ENCODE assay signal across 27 cellular contexts in the genomic region with DNA sequence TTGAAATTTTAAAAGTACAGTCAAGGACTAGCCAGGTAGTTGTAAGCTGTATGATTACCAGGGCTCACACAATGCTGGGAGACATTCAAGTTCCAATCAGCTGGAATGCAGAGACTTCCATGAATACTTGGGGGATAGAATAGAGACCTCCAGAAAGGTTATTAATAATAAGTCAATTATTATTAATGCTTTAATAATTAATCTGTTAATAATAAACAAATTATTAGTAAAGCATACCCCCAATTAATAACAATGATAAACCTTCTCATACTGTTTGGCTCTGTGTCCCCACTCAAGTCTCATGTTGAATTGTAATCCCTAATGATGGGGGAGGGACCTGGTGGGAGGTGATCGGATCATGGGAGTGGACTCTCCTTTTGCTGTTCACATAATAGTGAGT. TPM values are rescaled to one million over a fixed set of nuclear protein-coding genes. Genes with fewer than 3 reads are reported as not detected.
"Had no signal": no experiment of that assay in that cellular context is flagged by ENCODE, and none has a peak within 500 bp of the region (broad histone marks: within the 10 kb centered on the region; RNA-seq: fewer than 3 reads in every experiment).

No MANE protein-coding gene starts in this region.

- H3K4me1 ChIP-seq: esophagus squamous epithelium, gastrocnemius medialis, lower lobe of right lung had no signal

- ATAC-seq: effector memory CD8-positive, alpha-beta T cell; esophagus mucosa; gastrocnemius medialis; heart right ventricle; left cardiac atrium; left lung; left ventricle myocardium superior; lower lobe of right lung; naive thymus-derived CD4-positive, alpha-beta T cell; natural killer cell had no signal

- H3K9me3 Mint-ChIP-seq: effector memory CD8-positive, alpha-beta T cell; natural killer cell had no signal

- H3K36me3 Mint-ChIP-seq: naive thymus-derived CD4-positive, alpha-beta T cell had no signal

- DNase-seq: cortex of kidney; dermis blood vessel endothelial cell; effector CD8-positive, alpha-beta T cell; effector memory CD8-positive, alpha-beta T cell; endodermal cell; erythroblast; esophagus squamous epithelium; foreskin fibroblast; foreskin melanocyte; gastrocnemius medialis; glutamatergic neuron; head of caudate nucleus; heart right ventricle; hippocampal formation; left cardiac atrium; left lung; left ventricle myocardium superior; lower lobe of right lung; mesendoderm; midbrain; naive thymus-derived CD4-positive, alpha-beta T cell; natural killer cell had no signal

- H3K27me3 ChIP-seq: esophagus squamous epithelium, gastrocnemius medialis, heart right ventricle, left lung had no signal

- H3K36me3 ChIP-seq: esophagus squamous epithelium, gastrocnemius medialis, heart right ventricle, left lung, lower lobe of right lung had no signal

- H3K4me3 Mint-ChIP-seq: effector memory CD8-positive, alpha-beta T cell; endodermal cell; naive thymus-derived CD4-positive, alpha-beta T cell; natural killer cell had no signal

- H3K4me3 ChIP-seq: esophagus squamous epithelium, gastrocnemius medialis, heart right ventricle, left lung, lower lobe of right lung had no signal

- H3K27ac Mint-ChIP-seq: effector memory CD8-positive, alpha-beta T cell; endodermal cell; naive thymus-derived CD4-positive, alpha-beta T cell; natural killer cell had no signal

- H3K9me3 ChIP-seq: esophagus squamous epithelium, gastrocnemius medialis, lower lobe of right lung had no signal

- H3K27ac ChIP-seq: epithelial cell of prostate, esophagus squamous epithelium, gastrocnemius medialis, left lung, lower lobe of right lung had no signal

RNA-seq across cellular contexts. Expression of a gene that starts 14.6 kb away (rescaled TPM):
- total RNA-seq: endodermal cell, lung microvascular endothelial cell had no signal

RNA-seq across cellular contexts. Expression of a gene that starts 45.5 kb away (rescaled TPM):
- total RNA-seq: dermis blood vessel endothelial cell, glomerular endothelial cell, kidney epithelial cell, lung microvascular endothelial cell had no signal
